In the genomic region with DNA sequence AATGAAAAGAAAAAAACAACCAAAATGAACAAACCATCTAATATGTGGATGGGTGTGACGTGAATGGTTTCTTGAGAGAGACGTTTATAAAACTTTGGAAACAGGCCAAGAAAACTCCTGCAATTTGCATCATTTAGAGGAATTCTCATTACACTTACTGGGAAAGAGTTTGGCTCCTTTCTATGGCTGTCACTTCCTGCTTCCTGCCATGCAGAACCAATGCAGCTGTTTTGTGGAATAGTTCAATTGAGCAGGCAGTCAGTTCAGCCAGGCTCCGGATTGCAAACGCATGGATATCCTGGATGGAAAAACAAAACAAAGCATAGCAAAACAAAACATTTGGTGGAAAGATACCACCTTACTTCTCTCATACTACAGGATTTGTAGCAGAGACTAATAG, we compare ENCODE assay signal across 1 cellular context.
A peak's percentile ranks its signal among the peaks of the same experiment; 100 is the strongest.
TF ChIP-seq lines count a peak whose summit lies in the region.

No MANE protein-coding gene starts in this region.

TF ChIP-seq in K562, 482 proteins besides CTCF, POLR2A, EP300 and RAD21 (continued from another document):
- TF ChIP-seq, protein P1, sequence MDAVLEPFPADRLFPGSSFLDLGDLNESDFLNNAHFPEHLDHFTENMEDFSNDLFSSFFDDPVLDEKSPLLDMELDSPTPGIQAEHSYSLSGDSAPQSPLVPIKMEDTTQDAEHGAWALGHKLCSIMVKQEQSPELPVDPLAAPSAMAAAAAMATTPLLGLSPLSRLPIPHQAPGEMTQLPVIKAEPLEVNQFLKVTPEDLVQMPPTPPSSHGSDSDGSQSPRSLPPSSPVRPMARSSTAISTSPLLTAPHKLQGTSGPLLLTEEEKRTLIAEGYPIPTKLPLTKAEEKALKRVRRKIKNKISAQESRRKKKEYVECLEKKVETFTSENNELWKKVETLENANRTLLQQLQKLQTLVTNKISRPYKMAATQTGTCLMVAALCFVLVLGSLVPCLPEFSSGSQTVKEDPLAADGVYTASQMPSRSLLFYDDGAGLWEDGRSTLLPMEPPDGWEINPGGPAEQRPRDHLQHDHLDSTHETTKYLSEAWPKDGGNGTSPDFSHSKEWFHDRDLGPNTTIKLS (IDR thresholded peaks at IDR 0.05; ENCODE audit: borderline replicate concordance, low read depth): no peak
- TF ChIP-seq RBFOX2 (IDR thresholded peaks at IDR 0.05; ENCODE audit: low read depth, low read length): no peak
- TF ChIP-seq SNRNP70 (optimal IDR thresholded peaks at IDR 0.05; ENCODE audit: low read depth, low read length): no peak
- peak; percentile 29; the same call in 1 of the 2 replicates for TF ChIP-seq NFIC (IDR thresholded peaks at IDR 0.05)
- no peak for TF ChIP-seq TFAM (CRISPR knock-in tag; conservative IDR thresholded peaks at IDR 0.05)
- TF ChIP-seq KDM2B (CRISPR knock-in tag; IDR thresholded peaks at IDR 0.05): no peak
